8 cellular contexts compared by ENCODE assay signal in the genomic region with DNA sequence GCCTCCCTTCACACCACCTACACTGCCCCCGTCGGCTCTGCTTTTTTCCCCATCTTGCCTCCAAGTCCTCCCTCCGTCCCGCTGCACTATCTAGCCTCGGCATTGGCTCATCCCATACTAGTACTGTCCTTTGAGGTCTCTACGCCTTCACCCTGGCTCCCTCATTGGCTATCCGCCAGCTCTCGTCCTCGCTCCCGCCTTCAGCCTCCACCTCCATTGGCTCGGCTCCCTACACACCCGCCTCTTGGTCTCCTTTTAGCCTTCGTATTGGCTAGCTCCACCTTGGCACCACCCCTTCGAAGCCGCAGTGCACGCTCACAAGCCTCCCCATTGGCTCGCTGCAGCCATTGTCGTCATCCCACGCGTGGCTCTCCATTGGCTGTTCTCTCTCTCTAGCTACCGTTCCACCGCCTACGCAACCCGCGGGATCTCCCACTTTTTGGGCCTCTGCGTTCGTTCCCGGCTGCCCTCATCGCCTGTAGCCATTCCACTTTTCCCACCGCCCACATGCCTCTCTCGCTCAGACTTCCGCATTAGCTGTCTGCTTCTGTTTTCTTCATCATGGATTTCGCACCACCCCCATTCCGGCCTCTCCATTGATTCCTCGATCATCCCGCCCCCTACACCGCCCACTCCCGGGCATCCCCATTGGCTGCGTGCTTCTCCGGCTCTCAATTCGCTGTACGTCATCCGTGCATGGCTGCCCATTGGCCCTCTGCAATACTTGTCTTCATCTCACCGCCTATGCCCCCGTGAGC. TPM values are rescaled to one million over a fixed set of nuclear protein-coding genes. Genes with fewer than 3 reads are reported as not detected.
DNase-seq lines count a peak whose midpoint lies in the region; ATAC-seq, FAIRE-seq and TF ChIP-seq lines count a peak whose summit lies in the region.

No MANE protein-coding gene starts in this region.

- peak overlapping the region; percentile 47 to 99 (median 73) for H3K4me3 ChIP-seq in H1 (ENCODE audit: extremely low read depth in 1 of 4, insufficient read depth in 2 of 4, low read depth in 3 of 4, low read length in 4 of 4)
- H3K4me3 ChIP-seq in mesenchymal stem cell (ENCODE audit: insufficient read depth in 1 of 2, low read depth in 1 of 2, low read length in 2 of 2): peak overlapping the region; percentile 68 to 82

- 1% methylated on average over 23 of the region's 45 CpGs; no CpG with 5 or more reads in 1 of the 2 experiments for WGBS in H1 (ENCODE audit: extremely low coverage in 1 of 2, insufficient coverage in 1 of 2, insufficient read length in 1 of 2, insufficient replicate concordance in 2 of 2, low coverage in 1 of 2, low lambda C conversion rate in 2 of 2, missing lambda C conversion rate in 1 of 2), 2 experiments
- under 1% methylated on average over 40 of the region's 45 CpGs for WGBS in mesenchymal stem cell

- CTCF ChIA-PET in H1 (lab: Charles Lee; ENCODE audit: partially characterized antibody): interaction anchor here (0.6 to 0.8 kb wide), 2 partner anchors 38 to 76 kb away, joined by 3 read pairs; no protein-coding TSS in a partner anchor

- H3K23ac ChIP-seq in H1 (ENCODE audit: insufficient read length): no peak overlapping the region
- no peak overlapping the region for H3K23ac ChIP-seq in mesenchymal stem cell (ENCODE audit: low read length in 2 of 2)

- H2AK5ac ChIP-seq in H1 (ENCODE audit: low read depth, low read length): no peak overlapping the region
- H2AK5ac ChIP-seq in mesenchymal stem cell (ENCODE audit: low read length, severe bottlenecking): no peak overlapping the region

- H3K36me3 ChIP-seq in H1 (ENCODE audit: control insufficient read depth in 2 of 4, insufficient read depth in 4 of 4, low read length in 3 of 4): no peaks in the 10 kb centered on the region
- peaks cover 0 to 7% of the 10 kb centered on the region in 2 experiments for H3K36me3 ChIP-seq in mesenchymal stem cell (ENCODE audit: control insufficient read depth in 1 of 2, insufficient read depth in 2 of 2, low read depth in 1 of 2, low read length in 2 of 2)

- H2BK120ac ChIP-seq in H1 (replicated peaks; ENCODE audit: low read depth, low read length): no peak overlapping the region
- H2BK120ac ChIP-seq in mesenchymal stem cell (ENCODE audit: low read depth, low read length): peak overlapping the region; percentile 61

- TF ChIP-seq RAD21 in H1 (IDR thresholded peaks at IDR 0.05 in 1 of 2, conservative IDR thresholded peaks at IDR 0.05 in 1 of 2; ENCODE audit: low read depth in 2 of 2, low read length in 2 of 2): no peak

- H3K9ac ChIP-seq in H1 (replicated peaks in 1 of 4; ENCODE audit: extremely low read depth in 1 of 4, low read depth in 3 of 4, low read length in 3 of 4) (peak overlapping the region; percentile 81 to 99 (median 94)), mesenchymal stem cell (ENCODE audit: low read length) (peak overlapping the region; percentile 94)

- H3K4ac ChIP-seq in H1 (replicated peaks; ENCODE audit: insufficient read length, low read depth, low read length) (peak overlapping the region; percentile 91), mesenchymal stem cell (ENCODE audit: low read depth in 1 of 2, low read length in 2 of 2) (peak overlapping the region in 1 of 2 experiments; percentile 54)

- peak; percentile 70 to 85 for TF ChIP-seq POLR2A in H1 (IDR thresholded peaks at IDR 0.05; ENCODE audit: control extremely low read depth in 1 of 2, low read depth in 2 of 2, low read length in 2 of 2)

- H3K79me1 ChIP-seq in H1 (ENCODE audit: low read depth, low read length) (peaks cover 2% of the 10 kb centered on the region; the same call in 1 of the 2 replicates), mesenchymal stem cell (replicated peaks; ENCODE audit: low read length, poor library complexity, severe bottlenecking) (peaks cover 2% of the 10 kb centered on the region)

- H3K18ac ChIP-seq in H1 (ENCODE audit: extremely low read depth, low read length) (peak overlapping the region; percentile 95), mesenchymal stem cell (ENCODE audit: low read depth in 1 of 2, low read length in 2 of 2) (peak overlapping the region; percentile 91 to 92)

- no peak for TF ChIP-seq EP300 in H1 (IDR thresholded peaks at IDR 0.05; ENCODE audit: borderline replicate concordance in 1 of 2, low read depth in 2 of 2, low read length in 2 of 2)

- H4K8ac ChIP-seq in H1 (ENCODE audit: extremely low read depth, insufficient read depth, low read length) (peak overlapping the region; percentile 99; the same call in 1 of the 2 replicates), mesenchymal stem cell (ENCODE audit: low read length) (peak overlapping the region; percentile 96)

- H3K4me1 ChIP-seq in H1 (replicated peaks in 1 of 4; ENCODE audit: control insufficient read depth in 3 of 4, insufficient read depth in 4 of 4, low read length in 3 of 4) (peaks cover 0 to 14% (median 5%) of the 10 kb centered on the region in 4 experiments; a peak in 4 of 7 replicates), mesenchymal stem cell (ENCODE audit: control insufficient read depth, insufficient read depth, low read depth, low read length) (peaks cover 22% of the 10 kb centered on the region)

- H3K23me2 ChIP-seq in H1 (ENCODE audit: low read depth, low read length): no peaks in the 10 kb centered on the region; the same call in 1 of the 2 replicates

- H4K91ac ChIP-seq in H1 (replicated peaks; ENCODE audit: insufficient read length, low read length) (peak overlapping the region; percentile 97), mesenchymal stem cell (ENCODE audit: low read length) (peak overlapping the region; percentile 86)

- in situ Hi-C loops in Caki2 (cut with HindIII; ENCODE audit: low pct_unique_long_range_greater_than_20kb, low sequenced_read_pairs): no loop called here

- H3K9me3 ChIP-seq in H1 (ENCODE audit: insufficient read depth in 2 of 2, low read depth in 1 of 2, low read length in 1 of 2) (no peaks in the 10 kb centered on the region), mesenchymal stem cell (ENCODE audit: control insufficient read depth, low read length) (no peaks in the 10 kb centered on the region)

- FAIRE-seq in H1 (lab: Jason Lieb, UNC): peak; percentile 88

- DNase-seq in Caki2 (ENCODE audit: low read depth) (peak; percentile 98), HUDEP-2 (lab: John Stamatoyannopoulos, UW; ENCODE audit: unreplicated experiment in 76 of 76) (peak; percentile 8 to 96 (median 92)), NOMO-1 treated with dmso at 0.1 percent for 144 hours (lab: John Stamatoyannopoulos, UW; ENCODE audit: unreplicated experiment) (peak; percentile 94), H1 (ENCODE audit: low read depth in 1 of 2, low spot score in 2 of 2) (peak; percentile 83 to 85), mesenchymal stem cell (peak; percentile 98)
- DNase-seq in activated CD8-positive, alpha-beta memory T cell treated with anti-CD3 and anti-CD28 coated beads, Interleukin-2, amount 50 U/mL, for 1 hour (ENCODE audit: extremely low read depth): peak; percentile 93
- peak; percentile 83 for DNase-seq in stimulated activated CD8-positive, alpha-beta memory T cell treated with anti-CD3 and anti-CD28 coated beads, Interleukin-12 subunit alpha, Interleukin-12 subunit beta, amount 100 ng/mL, for 24 hours (ENCODE audit: extremely low read depth)

- peak overlapping the region; percentile 95; the same call in 1 of the 2 replicates for H2BK12ac ChIP-seq in H1 (ENCODE audit: low read depth, low read length)
- no peak overlapping the region for H2BK12ac ChIP-seq in mesenchymal stem cell (ENCODE audit: low read length in 2 of 2)

- H2BK15ac ChIP-seq in H1 (ENCODE audit: low read length) (no peak overlapping the region), mesenchymal stem cell (ENCODE audit: low read depth, poor library complexity, severe bottlenecking) (peak overlapping the region; percentile 90)

- H3K79me2 ChIP-seq in H1 (ENCODE audit: control insufficient read depth in 1 of 2, insufficient read depth in 2 of 2, low read length in 2 of 2): peaks cover 12 to 38% of the 10 kb centered on the region in 2 experiments; a peak in 3 of 4 replicates

- no peak overlapping the region for H2BK20ac ChIP-seq in H1 (ENCODE audit: low read length)

- peak overlapping the region; percentile 79 for H3K56ac ChIP-seq in H1 (replicated peaks; ENCODE audit: insufficient read length, low read depth, low read length)

- H3K27ac ChIP-seq in H1 (ENCODE audit: low read depth, low read length) (peak overlapping the region; percentile 95), mesenchymal stem cell (ENCODE audit: low read length, poor library complexity, severe bottlenecking) (peak overlapping the region; percentile 94)

- no peak for TF ChIP-seq CTCF in H1 (IDR thresholded peaks at IDR 0.05; ENCODE audit: control extremely low read depth in 1 of 3, insufficient read depth in 1 of 3, low read depth in 1 of 3, low read length in 3 of 3)

- H2AFZ ChIP-seq in H1 (ENCODE audit: low read length) (peak overlapping the region; percentile 90; the same call in 1 of the 2 replicates), mesenchymal stem cell (ENCODE audit: low read depth, low read length) (peak overlapping the region; percentile 36)

- H3K14ac ChIP-seq in H1 (ENCODE audit: insufficient read length) (no peak overlapping the region), mesenchymal stem cell (ENCODE audit: low read length in 2 of 2) (peak overlapping the region in 1 of 2 experiments; percentile 81)

- POLR2A ChIA-PET in H1 (lab: Charles Lee; ENCODE audit: partially characterized antibody): interaction anchor here (0.7 to 2.3 kb wide), 10 partner anchors 10 to 79 kb away, joined by 3 to 10 read pairs (median 6); partner anchors contain the start of gene CCDC22

- H4K5ac ChIP-seq in H1 (ENCODE audit: insufficient read length, low read depth, low read length): peak overlapping the region; percentile 99

- H3K27me3 ChIP-seq in H1 (replicated peaks in 1 of 4; ENCODE audit: control insufficient read depth in 3 of 4, extremely low read depth in 1 of 4, insufficient read depth in 3 of 4, low read length in 3 of 4): no peaks in the 10 kb centered on the region
- peaks cover 0 to 7% of the 10 kb centered on the region in 2 experiments for H3K27me3 ChIP-seq in mesenchymal stem cell (ENCODE audit: control insufficient read depth in 1 of 2, insufficient read depth in 1 of 2, low read length in 2 of 2)

- peak overlapping the region; percentile 99 for H2BK5ac ChIP-seq in H1 (ENCODE audit: low read depth, low read length)
- H2BK5ac ChIP-seq in mesenchymal stem cell (ENCODE audit: low read depth, low read length, poor library complexity, severe bottlenecking): peak overlapping the region; percentile 61

- H3K4me2 ChIP-seq in H1 (ENCODE audit: insufficient read depth in 1 of 2, low read depth in 2 of 2, low read length in 2 of 2) (peak overlapping the region; percentile 74 to 93), mesenchymal stem cell (ENCODE audit: low read length, poor library complexity, severe bottlenecking) (peak overlapping the region; percentile 68)

- H4K20me1 ChIP-seq in H1 (replicated peaks in 1 of 2; ENCODE audit: control insufficient read depth in 1 of 2, insufficient read depth in 2 of 2, low read length in 2 of 2): peaks cover 0 to 13% of the 10 kb centered on the region in 2 experiments

- peak; percentile 88 for ATAC-seq in GM21390 (IDR thresholded peaks at IDR 0.05; ENCODE audit: unreplicated experiment)

RNA-seq across cellular contexts. Expression of gene PPP1R3F, which starts 0.4 kb away (rescaled TPM):
- total RNA-seq in Caki2 (2014; rRNA removed; shearing (Covaris generic); ENCODE audit: low replicate concordance): 14.4 and 18.5 TPM in 2 replicates
- 6.1 and 6.8 TPM in 2 replicates for total RNA-seq in H1 (2021; fragmentation: NEBNext Ultra II Directional; extraction: Animal tissue kit (Norgen Biotek cat#: 25700))
- 5.1 and 6.2 TPM in 2 replicates for polyA plus RNA-seq in H1 (2011; rRNA removed)
- polyA plus RNA-seq in H1 (2011; cell fraction: cytosol; rRNA removed): 6.2 TPM
- 14.8 TPM for polyA plus RNA-seq in H1 (2011; cell fraction: nucleus; rRNA removed)
- 4.0 to 7.5 TPM (median 5.6 TPM) in 4 replicates for polyA plus RNA-seq in H1 (2012, experiment 1 of 2)
- polyA plus RNA-seq in H1 (2012, experiment 2 of 2): 7.8 TPM
- 3.0 TPM for polyA plus RNA-seq in H1 (2013, experiment 1 of 2)
- polyA plus RNA-seq in H1 (2013, experiment 2 of 2): 2.7 TPM
- polyA minus RNA-seq in H1 (2011; rRNA and poly(A)+ RNA removed): 2.7 and 3.0 TPM in 2 replicates
- 8.6 TPM for polyA minus RNA-seq in H1 (2011; cell fraction: cytosol; rRNA and poly(A)+ RNA removed)
- polyA minus RNA-seq in H1 (2011; cell fraction: nucleus; rRNA and poly(A)+ RNA removed): 8.9 TPM
- polyA plus RNA-seq in mesenchymal stem cell (2013, experiment 1 of 2): 2.2 TPM
- polyA plus RNA-seq in mesenchymal stem cell (2013, experiment 2 of 2): 1.3 TPM

RNA-seq across cellular contexts. Expression of gene FOXP3, which starts 4.7 kb away (rescaled TPM):
- total RNA-seq in Caki2 (2014; rRNA removed; shearing (Covaris generic); ENCODE audit: low replicate concordance): not detected in 2 replicates
- 0.23 and 0.37 TPM in 2 replicates for total RNA-seq in H1 (2021; fragmentation: NEBNext Ultra II Directional; extraction: Animal tissue kit (Norgen Biotek cat#: 25700))
- polyA plus RNA-seq in H1 (2011; rRNA removed): 0.54 and 0.67 TPM in 2 replicates
- 0.52 TPM for polyA plus RNA-seq in H1 (2011; cell fraction: cytosol; rRNA removed)
- polyA plus RNA-seq in H1 (2011; cell fraction: nucleus; rRNA removed): 0.86 TPM
- 0.35 to 0.74 TPM (median 0.45 TPM) in 4 replicates for polyA plus RNA-seq in H1 (2012, experiment 1 of 2)
- polyA plus RNA-seq in H1 (2012, experiment 2 of 2): 0.30 TPM
- polyA plus RNA-seq in H1 (2013, experiment 1 of 2): 0.24 TPM
- polyA plus RNA-seq in H1 (2013, experiment 2 of 2): 0.28 TPM
- polyA minus RNA-seq in H1 (2011; rRNA and poly(A)+ RNA removed): 0.49 and 0.69 TPM in 2 replicates
- polyA minus RNA-seq in H1 (2011; cell fraction: cytosol; rRNA and poly(A)+ RNA removed): 0.66 TPM
- polyA minus RNA-seq in H1 (2011; cell fraction: nucleus; rRNA and poly(A)+ RNA removed): not detected
- 0.06 TPM for polyA plus RNA-seq in mesenchymal stem cell (2013, experiment 1 of 2)
- 0.04 TPM for polyA plus RNA-seq in mesenchymal stem cell (2013, experiment 2 of 2)

RNA-seq across cellular contexts. Expression of gene CCDC22, which starts 33.9 kb away (rescaled TPM):
- 42.4 and 58.4 TPM in 2 replicates for total RNA-seq in Caki2 (2014; rRNA removed; shearing (Covaris generic); ENCODE audit: low replicate concordance)
- 7.3 and 8.0 TPM in 2 replicates for total RNA-seq in H1 (2021; fragmentation: NEBNext Ultra II Directional; extraction: Animal tissue kit (Norgen Biotek cat#: 25700))
- 13.9 and 19.0 TPM in 2 replicates for polyA plus RNA-seq in H1 (2011; rRNA removed)
- polyA plus RNA-seq in H1 (2011; cell fraction: cytosol; rRNA removed): 9.1 TPM
- 22.3 TPM for polyA plus RNA-seq in H1 (2011; cell fraction: nucleus; rRNA removed)
- polyA plus RNA-seq in H1 (2012, experiment 1 of 2): 6.0 to 9.6 TPM (median 8.9 TPM) in 4 replicates
- polyA plus RNA-seq in H1 (2012, experiment 2 of 2): 11.0 TPM
- polyA plus RNA-seq in H1 (2013, experiment 1 of 2): 4.0 TPM
- 3.9 TPM for polyA plus RNA-seq in H1 (2013, experiment 2 of 2)
- 7.9 and 10.2 TPM in 2 replicates for polyA minus RNA-seq in H1 (2011; rRNA and poly(A)+ RNA removed)
- 9.5 TPM for polyA minus RNA-seq in H1 (2011; cell fraction: cytosol; rRNA and poly(A)+ RNA removed)
- polyA minus RNA-seq in H1 (2011; cell fraction: nucleus; rRNA and poly(A)+ RNA removed): 5.4 TPM
- 8.1 TPM for polyA plus RNA-seq in mesenchymal stem cell (2013, experiment 1 of 2)
- 7.1 TPM for polyA plus RNA-seq in mesenchymal stem cell (2013, experiment 2 of 2)

RNA-seq across cellular contexts. Expression of gene GAGE10, which starts 34.3 kb away (rescaled TPM):
- not detected in 2 replicates for total RNA-seq in Caki2 (2014; rRNA removed; shearing (Covaris generic); ENCODE audit: low replicate concordance)
- not detected in 2 replicates for total RNA-seq in H1 (2021; fragmentation: NEBNext Ultra II Directional; extraction: Animal tissue kit (Norgen Biotek cat#: 25700))
- not detected in 2 replicates for polyA plus RNA-seq in H1 (2011; rRNA removed)
- not detected for polyA plus RNA-seq in H1 (2011; cell fraction: cytosol; rRNA removed)
- polyA plus RNA-seq in H1 (2011; cell fraction: nucleus; rRNA removed): not detected
- polyA plus RNA-seq in H1 (2012, experiment 1 of 2): not detected in 4 replicates
- not detected for polyA plus RNA-seq in H1 (2012, experiment 2 of 2)
- polyA plus RNA-seq in H1 (2013, experiment 1 of 2): not detected
- not detected for polyA plus RNA-seq in H1 (2013, experiment 2 of 2)
- polyA minus RNA-seq in H1 (2011; rRNA and poly(A)+ RNA removed): not detected in 2 replicates
- not detected for polyA minus RNA-seq in H1 (2011; cell fraction: cytosol; rRNA and poly(A)+ RNA removed)
- not detected for polyA minus RNA-seq in H1 (2011; cell fraction: nucleus; rRNA and poly(A)+ RNA removed)
- not detected for polyA plus RNA-seq in mesenchymal stem cell (2013, experiment 1 of 2)
- not detected for polyA plus RNA-seq in mesenchymal stem cell (2013, experiment 2 of 2)

RNA-seq across cellular contexts. Expression of gene CACNA1F, which starts 36.0 kb away (rescaled TPM):
- not detected in 2 replicates for total RNA-seq in Caki2 (2014; rRNA removed; shearing (Covaris generic); ENCODE audit: low replicate concordance)
- 0.77 and 0.84 TPM in 2 replicates for total RNA-seq in H1 (2021; fragmentation: NEBNext Ultra II Directional; extraction: Animal tissue kit (Norgen Biotek cat#: 25700))
- 0.59 and 1.7 TPM in 2 replicates for polyA plus RNA-seq in H1 (2011; rRNA removed)
- 1.1 TPM for polyA plus RNA-seq in H1 (2011; cell fraction: cytosol; rRNA removed)
- 6.3 TPM for polyA plus RNA-seq in H1 (2011; cell fraction: nucleus; rRNA removed)
- polyA plus RNA-seq in H1 (2012, experiment 1 of 2): 0.62 to 1.1 TPM (median 0.82 TPM) in 4 replicates
- 0.33 TPM for polyA plus RNA-seq in H1 (2012, experiment 2 of 2)
- polyA plus RNA-seq in H1 (2013, experiment 1 of 2): 0.59 TPM
- 0.42 TPM for polyA plus RNA-seq in H1 (2013, experiment 2 of 2)
- polyA minus RNA-seq in H1 (2011; rRNA and poly(A)+ RNA removed): 0.76 and 1.2 TPM in 2 replicates
- 1.6 TPM for polyA minus RNA-seq in H1 (2011; cell fraction: cytosol; rRNA and poly(A)+ RNA removed)
- polyA minus RNA-seq in H1 (2011; cell fraction: nucleus; rRNA and poly(A)+ RNA removed): 3.7 TPM
- polyA plus RNA-seq in mesenchymal stem cell (2013, experiment 1 of 2): not detected
- polyA plus RNA-seq in mesenchymal stem cell (2013, experiment 2 of 2): not detected

Comparison
In these comparisons a context has a peak if more than half of its experiments do, and no peak if none do; other contexts are left out.
1. Peak in every context shown above with its lines: DNase-seq, ATAC-seq, H3K4me3 ChIP-seq and H3K27ac ChIP-seq.